ENCODE assay signal across 22 cellular contexts in the genomic region with DNA sequence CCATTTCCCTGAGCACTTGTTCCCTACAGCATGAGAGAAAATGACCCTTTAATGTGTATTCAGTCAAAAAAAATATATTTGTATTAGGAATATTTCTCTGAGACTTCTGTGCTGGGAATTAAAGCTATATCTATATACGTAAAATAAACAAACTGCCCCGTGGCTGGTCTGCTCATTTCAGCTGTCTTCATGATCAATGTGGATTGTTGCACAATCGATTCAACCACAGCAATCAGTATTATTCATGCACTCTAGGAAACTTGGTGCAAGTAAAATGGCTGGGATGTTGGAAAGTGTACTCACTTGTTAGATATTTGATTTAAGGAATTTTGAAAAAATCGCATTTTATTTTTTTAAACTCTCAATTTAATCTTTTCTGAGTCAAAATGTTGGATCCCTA.
"Had no signal": no experiment of that assay in that cellular context is flagged by ENCODE, and none has a peak within 500 bp of the region (broad histone marks: within the 10 kb centered on the region; RNA-seq: fewer than 3 reads in every experiment).

No MANE protein-coding gene starts in this region.

- H3K27me3 ChIP-seq: ascending aorta, body of pancreas had no signal

- H3K27ac ChIP-seq: ascending aorta, body of pancreas, cardiac muscle cell had no signal

- DNase-seq: activated B cell treated with CpG ODN at 0.5 μM for 24 hours; activated CD4-positive, alpha-beta T cell treated with anti-CD3 and anti-CD28 coated beads for 1 hour; activated CD4-positive, alpha-beta T cell treated with anti-CD3 and anti-CD28 coated beads, Interleukin-2, amount 10 ng/mL, durations not matched to agents 24 days and 14 days; activated CD4-positive, alpha-beta T cell treated with anti-CD3 and anti-CD28 coated beads, Interleukin-2, amount 50 U/mL, for 48 hours; activated CD8-positive, alpha-beta memory T cell treated with anti-CD3 and anti-CD28 coated beads, Interleukin-2, amount 10 ng/mL, durations not matched to agents 7 days and 5 days; activated effector memory CD4-positive, alpha-beta T cell treated with Interleukin-2 at 50 U/mL for 16 hours; activated naive CD4-positive, alpha-beta T cell; activated T-cell treated with anti-CD3 and anti-CD28 coated beads, Interleukin-2, amount 50 U/mL, for 24 hours; amniotic stem cell; body of pancreas; Karpas-422; NCI-H1105 treated with DMSO at 0.1 percent for 48 hours; NCI-H146; NCI-H187 treated with DMSO at 0.1 percent for 48 hours; NCI-H2081 treated with DMSO at 0.1 percent for 48 hours; NCI-H446; NCI-H524; T-helper 17 cell; T-helper 9 cell had no signal

- H3K4me3 ChIP-seq: ascending aorta, body of pancreas, cardiac muscle cell, K562 had no signal
